Comparison of ENCODE assay signal across 12 cellular contexts in genomic region chr10:14569274-14570060, GRCh38.
A peak's percentile ranks its signal among the peaks of the same experiment; 100 is the strongest.
DNase-seq lines count a peak whose midpoint lies in the region; ATAC-seq, FAIRE-seq and TF ChIP-seq lines count a peak whose summit lies in the region.
"Had no signal": no experiment of that assay in that cellular context is flagged by ENCODE, and none has a peak within 500 bp of the region (broad histone marks: within the 10 kb centered on the region; RNA-seq: fewer than 3 reads in every experiment).

No MANE protein-coding gene starts in this region.

- H3K9me3 ChIP-seq in hepatocyte (ENCODE audit: low read depth) (no peaks in the 10 kb centered on the region), heart right ventricle (peaks cover 0 to 9% (median 0%) of the 10 kb centered on the region in 11 donors), neural progenitor cell (ENCODE audit: low read depth) (no peaks in the 10 kb centered on the region)

- no peak overlapping the region for H2AFZ ChIP-seq in hepatocyte
- no peak overlapping the region for H2AFZ ChIP-seq in neural progenitor cell (replicated peaks)

- CTCF ChIA-PET in activated CD8-positive, alpha-beta T cell treated with anti-CD3 and anti-CD28 coated beads, Interleukin-2, amount 10 ng/mL, durations not matched to agents 7 days and 5 days (lab: Charles Lee): interaction anchor here (1.0 to 4.9 kb wide), 10 partner anchors 9 to 384 kb away, joined by 3 to 39 read pairs (median 5); partner anchors contain the start of genes CDNF and DCLRE1C

- intact Hi-C loops in heart right ventricle (cut with DNase I): no loop called here

- H3K4me3 Mint-ChIP-seq in activated CD8-positive, alpha-beta T cell treated with anti-CD3 and anti-CD28 coated beads, Interleukin-2, amount 10 ng/mL, durations not matched to agents 7 days and 5 days: peak overlapping the region; percentile 87
- H3K4me3 Mint-ChIP-seq in stimulated activated memory B cell treated with anti-CD40 and anti-IgM and Interleukin-4, amounts not matched to agents 10 μg/mL and 1 μg/mL and 100 μg/mL, for 72 hours: no peak overlapping the region
- no peak overlapping the region for H3K4me3 Mint-ChIP-seq in neural progenitor cell

- FAIRE-seq in HTR-8/SVneo (lab: Jason Lieb, UNC): peak; percentile 63

- peak overlapping the region; percentile 12 for H3K4me2 ChIP-seq in hepatocyte
- H3K4me2 ChIP-seq in neural progenitor cell: no peak overlapping the region

- ATAC-seq in activated CD8-positive, alpha-beta T cell treated with anti-CD3 and anti-CD28 coated beads, Interleukin-2, amount 10 ng/mL, durations not matched to agents 7 days and 5 days: peak; percentile 37
- no peak for ATAC-seq in stimulated activated memory B cell treated with anti-CD40 and anti-IgM and Interleukin-4, amounts not matched to agents 10 μg/mL and 1 μg/mL and 100 μg/mL, for 72 hours
- ATAC-seq in heart right ventricle (no peak), GM18873 (IDR thresholded peaks at IDR 0.05; ENCODE audit: low FRiP score, unreplicated experiment) (no peak)
- ATAC-seq: right cardiac atrium had no signal

- H3K27ac ChIP-seq in hepatocyte: peak overlapping the region; percentile 42
- peak overlapping the region in 1 of 10 donors; percentile 78 for H3K27ac ChIP-seq in heart right ventricle
- H3K27ac ChIP-seq in neural progenitor cell: no peak overlapping the region

- POLR2A ChIA-PET in activated CD8-positive, alpha-beta T cell treated with anti-CD3 and anti-CD28 coated beads, Interleukin-2, amount 10 ng/mL, durations not matched to agents 7 days and 5 days (lab: Charles Lee): interaction anchor here (0.6 to 2.2 kb wide), 11 partner anchors 9 to 385 kb away, joined by 3 to 17 read pairs (median 4); partner anchors contain the start of genes CDNF, DCLRE1C, HSPA14 and MSANTD7

- no peaks in the 10 kb centered on the region for H3F3A ChIP-seq in neural progenitor cell (ENCODE audit: low read depth)

- H4K20me1 ChIP-seq in hepatocyte (ENCODE audit: insufficient read depth, poor library complexity, severe bottlenecking) (no peaks in the 10 kb centered on the region), neural progenitor cell (ENCODE audit: low read depth) (no peaks in the 10 kb centered on the region)

- peaks cover 90% of the 10 kb centered on the region for H3K4me1 Mint-ChIP-seq in activated CD8-positive, alpha-beta T cell treated with anti-CD3 and anti-CD28 coated beads, Interleukin-2, amount 10 ng/mL, durations not matched to agents 7 days and 5 days (ENCODE audit: low read depth)
- peaks cover 76% of the 10 kb centered on the region for H3K4me1 Mint-ChIP-seq in stimulated activated memory B cell treated with anti-CD40 and anti-IgM and Interleukin-4, amounts not matched to agents 10 μg/mL and 1 μg/mL and 100 μg/mL, for 72 hours
- peaks cover 9% of the 10 kb centered on the region for H3K4me1 Mint-ChIP-seq in neural progenitor cell

- H3K79me2 ChIP-seq in hepatocyte (peaks cover 88% of the 10 kb centered on the region), neural progenitor cell (ENCODE audit: low read depth) (peaks cover 24% of the 10 kb centered on the region)

- H3K9me2 ChIP-seq in hepatocyte (replicated peaks; ENCODE audit: insufficient read depth): no peaks in the 10 kb centered on the region

- no peak for DNase-seq in HTR-8/SVneo (ENCODE audit: insufficient read length, low spot score)
- peak; percentile 61 for DNase-seq in activated CD8-positive, alpha-beta T cell treated with anti-CD3 and anti-CD28 coated beads, Interleukin-2, amount 10 ng/mL, durations not matched to agents 7 days and 5 days
- DNase-seq in hepatocyte (ENCODE audit: low spot score): no peak
- DNase-seq in heart right ventricle: no peak
- DNase-seq in neural progenitor cell (ENCODE audit: low spot score): no peak
- DNase-seq in HUDEP-2 (lab: John Stamatoyannopoulos, UW; ENCODE audit: unreplicated experiment in 76 of 76): no peak
- DNase-seq: DMS 273 treated with DMSO at 0.1 percent for 48 hours, mesenchymal stem cell, NCI-H2171 treated with DMSO at 0.1 percent for 48 hours, right cardiac atrium had no signal

- no peaks in the 10 kb centered on the region for H3K27me3 Mint-ChIP-seq in activated CD8-positive, alpha-beta T cell treated with anti-CD3 and anti-CD28 coated beads, Interleukin-2, amount 10 ng/mL, durations not matched to agents 7 days and 5 days (ENCODE audit: low read depth)
- H3K27me3 Mint-ChIP-seq in stimulated activated memory B cell treated with anti-CD40 and anti-IgM and Interleukin-4, amounts not matched to agents 10 μg/mL and 1 μg/mL and 100 μg/mL, for 72 hours: no peaks in the 10 kb centered on the region
- no peaks in the 10 kb centered on the region for H3K27me3 Mint-ChIP-seq in neural progenitor cell (ENCODE audit: insufficient read depth, low read depth)

- no peak overlapping the region for H3K4me3 ChIP-seq in hepatocyte
- no peak overlapping the region for H3K4me3 ChIP-seq in heart right ventricle
- no peak overlapping the region for H3K4me3 ChIP-seq in neural progenitor cell

- H3K27ac Mint-ChIP-seq in activated CD8-positive, alpha-beta T cell treated with anti-CD3 and anti-CD28 coated beads, Interleukin-2, amount 10 ng/mL, durations not matched to agents 7 days and 5 days: peak overlapping the region; percentile 96
- H3K27ac Mint-ChIP-seq in stimulated activated memory B cell treated with anti-CD40 and anti-IgM and Interleukin-4, amounts not matched to agents 10 μg/mL and 1 μg/mL and 100 μg/mL, for 72 hours: peak overlapping the region; percentile 22
- no peak overlapping the region for H3K27ac Mint-ChIP-seq in neural progenitor cell

- no peak overlapping the region for H3K9ac ChIP-seq in neural progenitor cell

- WGBS in hepatocyte (ENCODE audit: low lambda C conversion rate, missing lambda C conversion rate): 89% methylated on average over 9 of the region's 9 CpGs
- WGBS in heart right ventricle, 2 donors: 75 to 79% methylated on average over 9 of the region's 9 CpGs

- H3K9me3 Mint-ChIP-seq in activated CD8-positive, alpha-beta T cell treated with anti-CD3 and anti-CD28 coated beads, Interleukin-2, amount 10 ng/mL, durations not matched to agents 7 days and 5 days (ENCODE audit: insufficient read depth): peaks cover 14% of the 10 kb centered on the region
- H3K9me3 Mint-ChIP-seq in stimulated activated memory B cell treated with anti-CD40 and anti-IgM and Interleukin-4, amounts not matched to agents 10 μg/mL and 1 μg/mL and 100 μg/mL, for 72 hours: peaks cover 4% of the 10 kb centered on the region
- H3K9me3 Mint-ChIP-seq in neural progenitor cell: peaks cover 26% of the 10 kb centered on the region

- peaks cover 6% of the 10 kb centered on the region for H3K4me1 ChIP-seq in hepatocyte (ENCODE audit: insufficient read depth)
- peaks cover 0 to 62% (median 5%) of the 10 kb centered on the region in 9 donors for H3K4me1 ChIP-seq in heart right ventricle
- H3K4me1 ChIP-seq in neural progenitor cell: no peaks in the 10 kb centered on the region

- peaks cover 83% of the 10 kb centered on the region for H3K36me3 Mint-ChIP-seq in activated CD8-positive, alpha-beta T cell treated with anti-CD3 and anti-CD28 coated beads, Interleukin-2, amount 10 ng/mL, durations not matched to agents 7 days and 5 days (ENCODE audit: low read depth)
- H3K36me3 Mint-ChIP-seq in stimulated activated memory B cell treated with anti-CD40 and anti-IgM and Interleukin-4, amounts not matched to agents 10 μg/mL and 1 μg/mL and 100 μg/mL, for 72 hours: peaks cover 44% of the 10 kb centered on the region
- peaks cover 38% of the 10 kb centered on the region for H3K36me3 Mint-ChIP-seq in neural progenitor cell

- H3K27me3 ChIP-seq in hepatocyte (no peaks in the 10 kb centered on the region), heart right ventricle (no peaks in the 10 kb centered on the region), neural progenitor cell (no peaks in the 10 kb centered on the region)

- no peaks in the 10 kb centered on the region for H3K36me3 ChIP-seq in hepatocyte (replicated peaks; ENCODE audit: insufficient read depth, low read depth)
- peaks cover 0 to 17% (median 0%) of the 10 kb centered on the region in 9 donors for H3K36me3 ChIP-seq in heart right ventricle
- H3K36me3 ChIP-seq in neural progenitor cell: no peaks in the 10 kb centered on the region

- TF ChIP-seq CTCF in hepatocyte (IDR thresholded peaks at IDR 0.05; ENCODE audit: poor library complexity): no peak
- TF ChIP-seq CTCF in heart right ventricle (IDR thresholded peaks at IDR 0.05): no peak
- TF ChIP-seq CTCF in neural progenitor cell (IDR thresholded peaks at IDR 0.05): no peak
